ENCODE assay signal across 8 cellular contexts in the genomic region with DNA sequence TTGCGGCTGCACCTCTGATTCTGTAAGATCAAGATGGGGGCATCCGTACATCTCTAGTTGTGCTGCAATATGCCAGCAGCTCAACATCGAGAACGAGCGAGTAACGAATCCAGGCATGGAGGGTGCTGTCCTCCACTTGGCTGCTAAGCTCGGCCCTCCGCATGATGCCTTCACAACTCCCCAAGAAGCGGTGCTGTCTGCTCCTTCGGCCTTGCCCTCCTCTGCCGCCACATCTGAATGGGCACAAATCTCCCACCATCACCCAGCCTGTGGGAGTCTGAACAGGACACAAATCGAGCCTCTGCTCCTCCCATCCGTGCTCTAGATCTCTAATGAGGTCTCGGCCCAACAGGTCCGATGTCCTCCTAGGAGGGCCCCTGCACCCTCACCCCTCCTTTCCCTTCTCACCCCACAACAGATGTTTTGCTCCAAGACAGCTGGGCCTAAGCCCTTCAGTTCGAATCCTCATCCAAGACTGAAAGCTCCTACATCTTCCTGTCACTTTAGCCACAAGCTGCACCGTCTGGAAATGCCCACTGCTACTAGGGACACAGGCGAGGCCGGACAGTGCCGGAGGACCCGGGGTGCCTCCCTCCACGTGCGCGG.
A peak's percentile ranks its signal among the peaks of the same experiment; 100 is the strongest.
DNase-seq lines count a peak whose midpoint lies in the region; ATAC-seq and TF ChIP-seq lines count a peak whose summit lies in the region.

No MANE protein-coding gene starts in this region.

- H3K9me3 Mint-ChIP-seq in activated T-helper 17 cell treated with anti-CD3 and anti-CD28 coated beads, Interleukin-2, amount 50 U/mL, for 72 hours: peaks cover 6% of the 10 kb centered on the region

- H3K9me3 ChIP-seq in cardiac muscle cell (ENCODE audit: low read depth) (no peaks in the 10 kb centered on the region), iPS-18a (ENCODE audit: control insufficient read depth, low read depth, low read length) (peaks cover 7% of the 10 kb centered on the region), stomach smooth muscle (ENCODE audit: control insufficient read depth in 2 of 2, low read length in 2 of 2) (no peaks in the 10 kb centered on the region)

- TF ChIP-seq CTCF in cardiac muscle cell (IDR thresholded peaks at IDR 0.05; ENCODE audit: low read depth, low read length): no peak

- no peak overlapping the region for H3K27ac ChIP-seq in cardiac muscle cell
- no peak overlapping the region for H3K27ac ChIP-seq in iPS-18a (ENCODE audit: low read length)
- no peak overlapping the region for H3K27ac ChIP-seq in stomach smooth muscle (ENCODE audit: low read length)

- H3K36me3 ChIP-seq in cardiac muscle cell (no peaks in the 10 kb centered on the region), iPS-18a (ENCODE audit: control insufficient read depth, low read depth, low read length) (no peaks in the 10 kb centered on the region), stomach smooth muscle (ENCODE audit: control insufficient read depth in 2 of 2, insufficient read depth in 2 of 2, low read length in 2 of 2) (peaks cover 0 to 7% of the 10 kb centered on the region in 2 donors)

- H3K36me3 Mint-ChIP-seq in activated T-helper 17 cell treated with anti-CD3 and anti-CD28 coated beads, Interleukin-2, amount 50 U/mL, for 72 hours (ENCODE audit: low read depth): peaks cover 56% of the 10 kb centered on the region

- H3K4me1 ChIP-seq in cardiac muscle cell (ENCODE audit: low read depth): no peaks in the 10 kb centered on the region
- no peaks in the 10 kb centered on the region for H3K4me1 ChIP-seq in iPS-18a (ENCODE audit: control insufficient read depth, low read depth, low read length)
- peaks cover 15% of the 10 kb centered on the region for H3K4me1 ChIP-seq in stomach smooth muscle (ENCODE audit: control insufficient read depth, insufficient read depth, low read length)

- H3K27me3 ChIP-seq in cardiac muscle cell (no peaks in the 10 kb centered on the region), iPS-18a (ENCODE audit: control insufficient read depth, insufficient read depth, low read length) (no peaks in the 10 kb centered on the region), stomach smooth muscle (ENCODE audit: control insufficient read depth in 1 of 2, insufficient read depth in 2 of 2, low read length in 2 of 2) (no peaks in the 10 kb centered on the region)

- H3K4me3 Mint-ChIP-seq in activated T-helper 17 cell treated with anti-CD3 and anti-CD28 coated beads, Interleukin-2, amount 50 U/mL, for 72 hours: peak overlapping the region; percentile 97

- peak overlapping the region; percentile 54 for H3K4me3 ChIP-seq in cardiac muscle cell
- peak overlapping the region; percentile 94 for H3K4me3 ChIP-seq in iPS-18a (ENCODE audit: low read length)
- H3K4me3 ChIP-seq in stomach smooth muscle (ENCODE audit: low read length in 2 of 2): peak overlapping the region; percentile 88 to 97

- H3K4me1 Mint-ChIP-seq in activated T-helper 17 cell treated with anti-CD3 and anti-CD28 coated beads, Interleukin-2, amount 50 U/mL, for 72 hours: peaks cover 31% of the 10 kb centered on the region

- DNase-seq in cardiac muscle cell (ENCODE audit: low read depth in 1 of 2, low spot score in 1 of 2): no peak
- DNase-seq in cardiac septum (ENCODE audit: low spot score): no peak
- DNase-seq in NCI-H510A treated with DMSO at 0.1 percent for 48 hours (lab: John Stamatoyannopoulos, UW): no peak
- no peak for DNase-seq in EL
- DNase-seq in NCI-H2081 (lab: John Stamatoyannopoulos, UW): no peak

- peak overlapping the region; percentile 48 for H3K9ac ChIP-seq in iPS-18a (ENCODE audit: low read length)
- peak overlapping the region; percentile 73 to 86 for H3K9ac ChIP-seq in stomach smooth muscle (ENCODE audit: low read length in 2 of 2)

- no peak for ATAC-seq in activated T-helper 17 cell treated with anti-CD3 and anti-CD28 coated beads, Interleukin-2, amount 50 U/mL, for 72 hours (replicated peaks)

- intact Hi-C loops in cardiac septum (cut with DNase I): loop anchor here (2.0 kb wide), 1 partner anchor 87 kb away; a partner anchor contains a TSS

- peak overlapping the region; percentile 92 for H3K27ac Mint-ChIP-seq in activated T-helper 17 cell treated with anti-CD3 and anti-CD28 coated beads, Interleukin-2, amount 50 U/mL, for 72 hours

- peaks cover 4% of the 10 kb centered on the region for H3K27me3 Mint-ChIP-seq in activated T-helper 17 cell treated with anti-CD3 and anti-CD28 coated beads, Interleukin-2, amount 50 U/mL, for 72 hours
